Comparison of ENCODE assay signal across 1 cellular context in the genomic region with DNA sequence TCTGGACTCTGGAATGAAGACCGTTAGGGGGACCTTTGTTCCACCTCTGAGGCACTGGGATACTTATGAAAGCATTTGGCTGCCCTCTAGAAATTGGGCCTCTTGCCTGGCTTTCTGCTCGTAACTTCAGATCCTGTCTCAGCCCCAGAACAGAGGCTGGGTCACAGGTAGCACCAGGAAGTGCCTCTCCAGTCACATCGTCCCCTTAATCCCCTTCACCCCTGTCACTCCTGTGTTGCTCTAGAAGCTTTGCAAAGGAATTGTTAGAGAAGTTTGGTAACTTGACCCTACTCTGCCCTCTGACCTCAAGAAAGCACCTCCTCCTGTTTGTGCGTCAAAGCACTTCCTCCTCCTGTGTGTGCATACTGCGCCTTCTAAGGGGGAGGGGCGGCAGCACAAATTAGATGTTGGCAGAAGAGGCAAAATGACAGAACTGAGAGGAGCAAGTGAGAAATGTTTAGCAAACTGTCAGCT.
TF ChIP-seq lines count a peak whose summit lies in the region.

No MANE protein-coding gene starts in this region.

TF ChIP-seq in K562, 482 proteins besides CTCF, POLR2A, EP300 and RAD21 (continued from another document):
- TF ChIP-seq, protein P1, sequence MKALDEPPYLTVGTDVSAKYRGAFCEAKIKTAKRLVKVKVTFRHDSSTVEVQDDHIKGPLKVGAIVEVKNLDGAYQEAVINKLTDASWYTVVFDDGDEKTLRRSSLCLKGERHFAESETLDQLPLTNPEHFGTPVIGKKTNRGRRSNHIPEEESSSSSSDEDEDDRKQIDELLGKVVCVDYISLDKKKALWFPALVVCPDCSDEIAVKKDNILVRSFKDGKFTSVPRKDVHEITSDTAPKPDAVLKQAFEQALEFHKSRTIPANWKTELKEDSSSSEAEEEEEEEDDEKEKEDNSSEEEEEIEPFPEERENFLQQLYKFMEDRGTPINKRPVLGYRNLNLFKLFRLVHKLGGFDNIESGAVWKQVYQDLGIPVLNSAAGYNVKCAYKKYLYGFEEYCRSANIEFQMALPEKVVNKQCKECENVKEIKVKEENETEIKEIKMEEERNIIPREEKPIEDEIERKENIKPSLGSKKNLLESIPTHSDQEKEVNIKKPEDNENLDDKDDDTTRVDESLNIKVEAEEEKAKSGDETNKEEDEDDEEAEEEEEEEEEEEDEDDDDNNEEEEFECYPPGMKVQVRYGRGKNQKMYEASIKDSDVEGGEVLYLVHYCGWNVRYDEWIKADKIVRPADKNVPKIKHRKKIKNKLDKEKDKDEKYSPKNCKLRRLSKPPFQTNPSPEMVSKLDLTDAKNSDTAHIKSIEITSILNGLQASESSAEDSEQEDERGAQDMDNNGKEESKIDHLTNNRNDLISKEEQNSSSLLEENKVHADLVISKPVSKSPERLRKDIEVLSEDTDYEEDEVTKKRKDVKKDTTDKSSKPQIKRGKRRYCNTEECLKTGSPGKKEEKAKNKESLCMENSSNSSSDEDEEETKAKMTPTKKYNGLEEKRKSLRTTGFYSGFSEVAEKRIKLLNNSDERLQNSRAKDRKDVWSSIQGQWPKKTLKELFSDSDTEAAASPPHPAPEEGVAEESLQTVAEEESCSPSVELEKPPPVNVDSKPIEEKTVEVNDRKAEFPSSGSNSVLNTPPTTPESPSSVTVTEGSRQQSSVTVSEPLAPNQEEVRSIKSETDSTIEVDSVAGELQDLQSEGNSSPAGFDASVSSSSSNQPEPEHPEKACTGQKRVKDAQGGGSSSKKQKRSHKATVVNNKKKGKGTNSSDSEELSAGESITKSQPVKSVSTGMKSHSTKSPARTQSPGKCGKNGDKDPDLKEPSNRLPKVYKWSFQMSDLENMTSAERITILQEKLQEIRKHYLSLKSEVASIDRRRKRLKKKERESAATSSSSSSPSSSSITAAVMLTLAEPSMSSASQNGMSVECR (CRISPR knock-in tag; IDR thresholded peaks at IDR 0.05), result no peak
- no peak for TF ChIP-seq HMGN3 (IDR thresholded peaks at IDR 0.05; ENCODE audit: borderline replicate concordance, extremely low read depth, insufficient read length, low read depth, low read length)
- TF ChIP-seq, protein P2, sequence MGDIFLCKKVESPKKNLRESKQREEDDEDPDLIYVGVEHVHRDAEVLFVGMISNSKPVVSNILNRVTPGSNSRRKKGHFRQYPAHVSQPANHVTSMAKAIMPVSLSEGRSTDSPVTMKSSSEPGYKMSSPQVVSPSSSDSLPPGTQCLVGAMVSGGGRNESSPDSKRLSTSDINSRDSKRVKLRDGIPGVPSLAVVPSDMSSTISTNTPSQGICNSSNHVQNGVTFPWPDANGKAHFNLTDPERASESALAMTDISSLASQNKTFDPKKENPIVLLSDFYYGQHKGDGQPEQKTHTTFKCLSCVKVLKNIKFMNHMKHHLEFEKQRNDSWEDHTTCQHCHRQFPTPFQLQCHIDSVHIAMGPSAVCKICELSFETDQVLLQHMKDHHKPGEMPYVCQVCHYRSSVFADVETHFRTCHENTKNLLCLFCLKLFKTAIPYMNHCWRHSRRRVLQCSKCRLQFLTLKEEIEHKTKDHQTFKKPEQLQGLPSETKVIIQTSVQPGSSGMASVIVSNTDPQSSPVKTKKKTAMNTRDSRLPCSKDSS (IDR thresholded peaks at IDR 0.05; ENCODE audit: low read depth, partially characterized antibody), result no peak
- no peak for TF ChIP-seq POLR3A (IDR thresholded peaks at IDR 0.05; ENCODE audit: borderline replicate concordance, extremely low read depth, insufficient read depth, insufficient read length)
- no peak for TF ChIP-seq SOX6 (IDR thresholded peaks at IDR 0.05)
- TF ChIP-seq DIDO1 (tag; IDR thresholded peaks at IDR 0.05; ENCODE audit: low read depth), result no peak
- no peak for TF ChIP-seq POLR2AphosphoS2 (IDR thresholded peaks at IDR 0.05; ENCODE audit: low read length)
- TF ChIP-seq ILF3 (IDR thresholded peaks at IDR 0.05; ENCODE audit: borderline replicate concordance), result no peak
- peak; percentile 97 for TF ChIP-seq NR2C1 (IDR thresholded peaks at IDR 0.05)
- TF ChIP-seq NR2C1 (tag; IDR thresholded peaks at IDR 0.05), result peak; percentile 97
- 0 out of 2 replicates have a peak, but pooled peaks have one; percentile 9 for TF ChIP-seq MTA3 (IDR thresholded peaks at IDR 0.05; ENCODE audit: borderline replicate concordance)
